Comparison of ENCODE assay signal across 22 cellular contexts in genomic region chr6:89670935-89671565, GRCh38. TPM values are rescaled to one million over a fixed set of nuclear protein-coding genes. Genes with fewer than 3 reads are reported as not detected.
DNase-seq lines count a peak whose midpoint lies in the region; ATAC-seq and TF ChIP-seq lines count a peak whose summit lies in the region.
"Had no signal": no experiment of that assay in that cellular context is flagged by ENCODE, and none has a peak within 500 bp of the region (broad histone marks: within the 10 kb centered on the region; RNA-seq: fewer than 3 reads in every experiment).

No MANE protein-coding gene starts in this region.

- H3K4me1 Mint-ChIP-seq in H9 (peaks cover 25 to 32% of the 10 kb centered on the region in 2 experiments), WTC11 (peaks cover 50% of the 10 kb centered on the region)
- H3K4me1 Mint-ChIP-seq in naive thymus-derived CD4-positive, alpha-beta T cell, result no peaks in the 10 kb centered on the region

- POLR2A ChIA-PET in WTC11 (lab: Charles Lee), result no interaction called here
- POLR2A ChIA-PET in naive thymus-derived CD4-positive, alpha-beta T cell (lab: Charles Lee), result no interaction called here

- CTCF ChIA-PET in WTC11 (lab: Charles Lee), result interaction anchor here (1.2 kb wide), 1 partner anchor 122 kb away, joined by 3 read pairs; no protein-coding TSS in a partner anchor
- CTCF ChIA-PET in naive thymus-derived CD4-positive, alpha-beta T cell (lab: Charles Lee), result no interaction called here

- H2BK15ac ChIP-seq in H9 (ENCODE audit: low read depth, low read length), result no peak overlapping the region
- no peak overlapping the region for H2BK15ac ChIP-seq in mesendoderm (replicated peaks; ENCODE audit: low read depth)

- H3T11ph ChIP-seq in H9 (ENCODE audit: low read length), result no peak overlapping the region

- H3K9me3 ChIP-seq in H9 (ENCODE audit: control insufficient read depth, low read depth, low read length), result no peaks in the 10 kb centered on the region
- no peaks in the 10 kb centered on the region for H3K9me3 ChIP-seq in heart right ventricle
- H3K9me3 ChIP-seq in naive thymus-derived CD4-positive, alpha-beta T cell (ENCODE audit: control insufficient read depth in 2 of 3, low read length in 3 of 3), result no peaks in the 10 kb centered on the region
- H3K9me3 ChIP-seq: A549; BLaER1 treated with 17β-estradiol and CSF1 and Interleukin-3, amounts not matched to agents 10 nM and 100 nM had no signal

- no peak overlapping the region for H3K23ac ChIP-seq in H9 (ENCODE audit: insufficient read length, low read depth, low read length)
- H3K23ac ChIP-seq in mesendoderm (ENCODE audit: low read length), result no peak overlapping the region

- intact Hi-C loops in heart right ventricle (cut with DNase I), result no loop called here
- intact Hi-C loops in naive thymus-derived CD4-positive, alpha-beta T cell (cut with micrococcal nuclease), result no loop called here

- H3K27me3 ChIP-seq in H9 (ENCODE audit: insufficient read depth, low read length) (no peaks in the 10 kb centered on the region), heart right ventricle (no peaks in the 10 kb centered on the region), mesendoderm (ENCODE audit: insufficient read depth, low read length, poor library complexity) (no peaks in the 10 kb centered on the region)
- H3K27me3 ChIP-seq in naive thymus-derived CD4-positive, alpha-beta T cell (ENCODE audit: control insufficient read depth in 2 of 2, insufficient read depth in 2 of 2, low read length in 2 of 2), result no peaks in the 10 kb centered on the region
- H3K27me3 ChIP-seq: BLaER1 treated with 17β-estradiol and CSF1 and Interleukin-3, amounts not matched to agents 10 nM and 100 nM had no signal

- H3K4me3 ChIP-seq in heart right ventricle, result no peak overlapping the region
- H3K4me3 ChIP-seq in mesendoderm (ENCODE audit: low read length), result no peak overlapping the region
- H3K4me3 ChIP-seq in naive thymus-derived CD4-positive, alpha-beta T cell (ENCODE audit: low read length), result no peak overlapping the region
- H3K4me3 ChIP-seq: A549; BLaER1 treated with 17β-estradiol and CSF1 and Interleukin-3, amounts not matched to agents 10 nM and 100 nM; PC-9 had no signal

- no peaks in the 10 kb centered on the region for H3K23me2 ChIP-seq in H9 (ENCODE audit: insufficient read length, low read depth, low read length, poor library complexity, severe bottlenecking)

- H3K9ac ChIP-seq in H9 (ENCODE audit: extremely low read depth, insufficient read length, low read length) (no peak overlapping the region), mesendoderm (ENCODE audit: low read length) (no peak overlapping the region)
- H3K9ac ChIP-seq: BLaER1 treated with 17β-estradiol and CSF1 and Interleukin-3, amounts not matched to agents 10 nM and 100 nM had no signal

- H2AK5ac ChIP-seq in H9 (ENCODE audit: insufficient read length, low read length) (peak overlapping the region; percentile 42), mesendoderm (ENCODE audit: low read length) (no peak overlapping the region)

- H4K5ac ChIP-seq in H9 (ENCODE audit: insufficient read length, low read depth, low read length), result no peak overlapping the region
- H4K5ac ChIP-seq in mesendoderm (ENCODE audit: low read length), result no peak overlapping the region

- no peak overlapping the region for H3K4ac ChIP-seq in H9 (ENCODE audit: low read depth, low read length)
- H3K4ac ChIP-seq in mesendoderm (ENCODE audit: low read depth, low read length), result no peak overlapping the region

- WGBS in H9 (ENCODE audit: extremely low coverage, insufficient read length, low lambda C conversion rate), result no CpG with 5 or more reads among the region's 7 CpGs
- WGBS in heart right ventricle, 2 donors, result 71 to 73% methylated on average over 7 of the region's 7 CpGs
- no CpG with 5 or more reads among the region's 7 CpGs for WGBS in mesendoderm (ENCODE audit: extremely low coverage, insufficient coverage, low lambda C conversion rate)

- H2BK12ac ChIP-seq in H9 (ENCODE audit: insufficient read length, low read depth, low read length), result no peak overlapping the region

- no peaks in the 10 kb centered on the region for H4K20me1 ChIP-seq in H9 (ENCODE audit: control insufficient read depth, insufficient read depth, insufficient read length)
- H4K20me1 ChIP-seq: BLaER1 treated with 17β-estradiol and CSF1 and Interleukin-3, amounts not matched to agents 10 nM and 100 nM had no signal

- H3K79me2 ChIP-seq in H9 (ENCODE audit: insufficient read depth, low read length) (no peaks in the 10 kb centered on the region), mesendoderm (ENCODE audit: control insufficient read depth, insufficient read depth, low read length) (no peaks in the 10 kb centered on the region)

- H3K27me3 Mint-ChIP-seq in H9 (ENCODE audit: low read depth), result no peaks in the 10 kb centered on the region
- H3K27me3 Mint-ChIP-seq in WTC11 (ENCODE audit: low read depth), result no peaks in the 10 kb centered on the region
- no peaks in the 10 kb centered on the region for H3K27me3 Mint-ChIP-seq in naive thymus-derived CD4-positive, alpha-beta T cell
- H3K27me3 Mint-ChIP-seq: CD4-positive, alpha-beta T cell had no signal

- H2AFZ ChIP-seq in H9 (ENCODE audit: low read length), result no peak overlapping the region
- H2AFZ ChIP-seq: PC-9 had no signal

- H3K79me1 ChIP-seq in H9 (ENCODE audit: insufficient read depth, low read depth, low read length, poor library complexity, severe bottlenecking), result no peaks in the 10 kb centered on the region
- H3K79me1 ChIP-seq in mesendoderm (ENCODE audit: low read length), result no peaks in the 10 kb centered on the region

- TF ChIP-seq CTCF in H9 (conservative IDR thresholded peaks at IDR 0.05) (no peak), WTC11 (IDR thresholded peaks at IDR 0.05) (no peak), heart right ventricle (IDR thresholded peaks at IDR 0.05) (no peak)

- H3K27ac ChIP-seq in H9 (ENCODE audit: insufficient read length, low read depth, low read length), result peak overlapping the region; percentile 64
- peak overlapping the region in 7 of 10 donors; percentile 16 to 68 (median 46) for H3K27ac ChIP-seq in heart right ventricle
- no peak overlapping the region for H3K27ac ChIP-seq in mesendoderm (ENCODE audit: low read depth, low read length)
- H3K27ac ChIP-seq in naive thymus-derived CD4-positive, alpha-beta T cell (ENCODE audit: low read depth, low read length), result no peak overlapping the region
- H3K27ac ChIP-seq: A549; BLaER1 treated with 17β-estradiol and CSF1 and Interleukin-3, amounts not matched to agents 10 nM and 100 nM; PC-9 had no signal

- no peak for DNase-seq in H9
- DNase-seq in WTC11 (ENCODE audit: low spot score), result no peak
- no peak for DNase-seq in heart right ventricle
- no peak for DNase-seq in mesendoderm
- DNase-seq in Kasumi-1 (lab: John Stamatoyannopoulos, UW), result no peak
- DNase-seq in naive thymus-derived CD4-positive, alpha-beta T cell, result no peak
- DNase-seq in occipital lobe (lab: John Stamatoyannopoulos, UW), result no peak
- DNase-seq: AML-193; CD4-positive, alpha-beta T cell; KG1; MM.1S; NCI-H1048; NCI-H1417; NCI-H1694; NCI-H2029 treated with DMSO at 0.1 percent for 48 hours; NCI-H446 treated with DMSO at 0.1 percent for 48 hours; NCI-H526; PC-9; SHP77 had no signal

- H4K91ac ChIP-seq in H9 (ENCODE audit: insufficient read length, low read depth, low read length), result no peak overlapping the region

- no peak overlapping the region for H3K14ac ChIP-seq in H9 (ENCODE audit: insufficient read depth, low read length)

- H3K4me1 ChIP-seq in H9 (ENCODE audit: insufficient read depth, low read length), result peaks cover 8% of the 10 kb centered on the region
- peaks cover 0 to 43% (median 23%) of the 10 kb centered on the region in 9 donors for H3K4me1 ChIP-seq in heart right ventricle
- H3K4me1 ChIP-seq in mesendoderm (ENCODE audit: control insufficient read depth, low read depth, low read length), result peaks cover 3% of the 10 kb centered on the region
- H3K4me1 ChIP-seq in naive thymus-derived CD4-positive, alpha-beta T cell (ENCODE audit: control insufficient read depth in 2 of 2, insufficient read depth in 2 of 2, low read length in 2 of 2), result no peaks in the 10 kb centered on the region
- H3K4me1 ChIP-seq: A549; BLaER1 treated with 17β-estradiol and CSF1 and Interleukin-3, amounts not matched to agents 10 nM and 100 nM had no signal

- no peak overlapping the region for H2BK20ac ChIP-seq in H9 (ENCODE audit: low read depth, low read length, poor library complexity, severe bottlenecking)

- no peak overlapping the region for H2BK120ac ChIP-seq in H9 (ENCODE audit: low read depth, low read length, poor library complexity, severe bottlenecking)
- peak overlapping the region; percentile 16 for H2BK120ac ChIP-seq in mesendoderm (ENCODE audit: low read depth, low read length)

- no peak overlapping the region for H3K18ac ChIP-seq in H9 (ENCODE audit: insufficient read length, low read depth, low read length)
- H3K18ac ChIP-seq in mesendoderm (ENCODE audit: low read length), result no peak overlapping the region

- H3K27ac Mint-ChIP-seq in H9 (peak overlapping the region; percentile 85 to 94 (median 88)), WTC11 (peak overlapping the region; percentile 98)
- no peak overlapping the region for H3K27ac Mint-ChIP-seq in naive thymus-derived CD4-positive, alpha-beta T cell
- H3K27ac Mint-ChIP-seq: CD4-positive, alpha-beta T cell had no signal

- H3K36me3 Mint-ChIP-seq in H9 (ENCODE audit: insufficient read depth in 1 of 3, low read depth in 3 of 3) (peaks cover 65 to 81% (median 75%) of the 10 kb centered on the region in 3 experiments), WTC11 (peaks cover 79% of the 10 kb centered on the region)
- H3K36me3 Mint-ChIP-seq in naive thymus-derived CD4-positive, alpha-beta T cell, result peaks cover 11 to 54% (median 30%) of the 10 kb centered on the region in 5 donors

- H2BK5ac ChIP-seq in H9 (ENCODE audit: insufficient read length, low read length) (peak overlapping the region; percentile 45), mesendoderm (ENCODE audit: low read length) (no peak overlapping the region)

- H3K4me3 Mint-ChIP-seq in H9 (no peak overlapping the region), WTC11 (no peak overlapping the region)
- H3K4me3 Mint-ChIP-seq in naive thymus-derived CD4-positive, alpha-beta T cell, result no peak overlapping the region
- H3K4me3 Mint-ChIP-seq: CD4-positive, alpha-beta T cell had no signal

- H4K8ac ChIP-seq in H9 (replicated peaks; ENCODE audit: insufficient read length, low read depth, low read length) (no peak overlapping the region), mesendoderm (ENCODE audit: low read depth, low read length) (no peak overlapping the region)

- H3K9me3 Mint-ChIP-seq in H9 (no peaks in the 10 kb centered on the region), WTC11 (no peaks in the 10 kb centered on the region)
- no peaks in the 10 kb centered on the region for H3K9me3 Mint-ChIP-seq in naive thymus-derived CD4-positive, alpha-beta T cell
- H3K9me3 Mint-ChIP-seq: CD4-positive, alpha-beta T cell had no signal

- no peak overlapping the region for H3K56ac ChIP-seq in H9 (ENCODE audit: insufficient read length, low read depth, low read length)
- H3K56ac ChIP-seq in mesendoderm (ENCODE audit: low read length), result no peak overlapping the region

- H3K4me2 ChIP-seq in H9 (ENCODE audit: insufficient read depth, insufficient read length, low read length) (no peak overlapping the region), mesendoderm (ENCODE audit: low read length) (no peak overlapping the region)
- H3K4me2 ChIP-seq: A549; BLaER1 treated with 17β-estradiol and CSF1 and Interleukin-3, amounts not matched to agents 10 nM and 100 nM; PC-9 had no signal

- no peak for ATAC-seq in WTC11
- ATAC-seq in heart right ventricle, result peak in 7 of 8 donors; percentile 20 to 84 (median 71)
- ATAC-seq in HG02610 (IDR thresholded peaks at IDR 0.05; ENCODE audit: unreplicated experiment), result no peak
- ATAC-seq in naive thymus-derived CD4-positive, alpha-beta T cell, result no peak
- ATAC-seq: A549 had no signal

- H3K36me3 ChIP-seq in heart right ventricle (peaks cover 0 to 98% (median 47%) of the 10 kb centered on the region in 9 donors), mesendoderm (ENCODE audit: control insufficient read depth, insufficient read depth, low read length) (peaks cover 23% of the 10 kb centered on the region)
- H3K36me3 ChIP-seq in naive thymus-derived CD4-positive, alpha-beta T cell (ENCODE audit: control insufficient read depth in 2 of 3, insufficient read depth in 3 of 3, low read length in 3 of 3), result peaks cover 31 to 86% (median 35%) of the 10 kb centered on the region in 3 experiments

RNA-seq across cellular contexts. Expression of gene LYRM2, which starts 32.5 kb away (rescaled TPM):
- total RNA-seq in H9 (2021) (29.3 and 29.8 TPM in 2 replicates), WTC11 (2021) (21.3 to 22.2 TPM (median 21.8 TPM) in 3 replicates), heart right ventricle (10 to 100 TPM; 36.2 to 58.2 (median 46.9) TPM), occipital lobe (31.2 TPM)
- 10 to 100 TPM; 10.9 to 16.4 TPM for polyA plus RNA-seq in heart right ventricle
- 30.4 TPM for polyA plus RNA-seq in mesendoderm (2013, experiment 1 of 2)
- polyA plus RNA-seq in mesendoderm (2013, experiment 2 of 2), result 30.0 TPM
- 10 to 100 TPM; 18.1 to 40.7 (median 32.0) TPM for total RNA-seq in naive thymus-derived CD4-positive, alpha-beta T cell
- polyA plus RNA-seq in naive thymus-derived CD4-positive, alpha-beta T cell, result 10 to 100 TPM; 63.1 to 79.2 TPM

Comparison
In these comparisons a context has a peak if more than half of its experiments do, and no peak if none do; other contexts are left out.
1. H3K27ac ChIP-seq: peak in H9 (single experiment) and heart right ventricle (7 of 10); none in mesendoderm (single experiment) and naive thymus-derived CD4-positive, alpha-beta T cell (single experiment).
2. H3K27ac Mint-ChIP-seq: peak in H9 (3 of 3) and WTC11 (single experiment); none in naive thymus-derived CD4-positive, alpha-beta T cell (0 of 9).
3. ATAC-seq: peak in heart right ventricle (7 of 8); none in WTC11 (single experiment), HG02610 (single experiment) and naive thymus-derived CD4-positive, alpha-beta T cell (single experiment).